32 cellular contexts compared by ENCODE assay signal in the genomic region with DNA sequence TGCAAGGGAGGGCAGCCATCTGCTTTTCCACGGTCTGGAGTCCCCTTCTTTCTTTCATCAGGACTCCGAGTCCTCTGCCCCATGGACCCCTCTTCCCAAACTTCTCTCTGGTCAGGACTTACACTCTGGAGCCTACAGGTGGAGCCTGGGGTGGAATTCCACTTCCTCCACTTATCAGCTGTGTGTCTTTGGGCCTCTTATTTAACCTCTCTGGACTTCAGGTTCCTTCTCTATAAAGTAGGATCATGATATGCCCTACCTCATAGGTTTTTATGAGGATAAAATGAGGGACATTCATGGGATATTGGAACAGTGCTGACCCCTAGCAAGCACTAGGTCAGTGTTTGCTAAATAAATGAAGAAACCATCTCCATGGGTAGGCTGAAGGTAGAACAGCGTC. TPM values are rescaled to one million over a fixed set of nuclear protein-coding genes. Genes with fewer than 3 reads are reported as not detected.
"Had no signal": no experiment of that assay in that cellular context is flagged by ENCODE, and none has a peak within 500 bp of the region (broad histone marks: within the 10 kb centered on the region; RNA-seq: fewer than 3 reads in every experiment).

No MANE protein-coding gene starts in this region.

- H3K4me1 Mint-ChIP-seq: activated CD4-positive, alpha-beta memory T cell treated with anti-CD3 and anti-CD28 coated beads, Interleukin-2, amount 10 ng/mL, durations not matched to agents 7 days and 5 days; activated CD4-positive, alpha-beta T cell treated with anti-CD3 and anti-CD28 coated beads, Interleukin-2, amount 10 ng/mL, durations not matched to agents 7 days and 5 days; activated naive CD4-positive, alpha-beta T cell treated with anti-CD3 and anti-CD28 coated beads, Interleukin-2, amount 10 ng/mL, durations not matched to agents 7 days and 5 days; activated naive CD8-positive, alpha-beta T cell treated with anti-CD3 and anti-CD28 coated beads, Interleukin-2, amount 10 ng/mL, durations not matched to agents 7 days and 5 days; natural killer cell had no signal

- H3K9ac ChIP-seq: parathyroid adenoma had no signal

- FAIRE-seq: keratinocyte had no signal

- H3K27ac Mint-ChIP-seq: activated CD4-positive, alpha-beta memory T cell treated with anti-CD3 and anti-CD28 coated beads, Interleukin-2, amount 10 ng/mL, durations not matched to agents 7 days and 5 days; activated CD4-positive, alpha-beta T cell treated with anti-CD3 and anti-CD28 coated beads, Interleukin-2, amount 10 ng/mL, durations not matched to agents 7 days and 5 days; activated naive CD4-positive, alpha-beta T cell treated with anti-CD3 and anti-CD28 coated beads, Interleukin-2, amount 10 ng/mL, durations not matched to agents 7 days and 5 days; activated naive CD8-positive, alpha-beta T cell treated with anti-CD3 and anti-CD28 coated beads, Interleukin-2, amount 10 ng/mL, durations not matched to agents 7 days and 5 days; activated T-cell treated with anti-CD3 and anti-CD28 coated beads, Interleukin-2, amount 50 U/mL, for 24 hours; natural killer cell had no signal

- H3K36me3 Mint-ChIP-seq: activated naive CD4-positive, alpha-beta T cell treated with anti-CD3 and anti-CD28 coated beads, Interleukin-2, amount 10 ng/mL, durations not matched to agents 7 days and 5 days; activated naive CD8-positive, alpha-beta T cell treated with anti-CD3 and anti-CD28 coated beads, Interleukin-2, amount 10 ng/mL, durations not matched to agents 7 days and 5 days; brain; natural killer cell had no signal

- H3K9me3 ChIP-seq: ascending aorta, lower lobe of right lung, right atrium auricular region, thoracic aorta, uterus had no signal

- H3K4me3 ChIP-seq: ascending aorta, cardiac muscle cell, lower lobe of right lung, right atrium auricular region, thoracic aorta, uterus had no signal

- H3K9me3 Mint-ChIP-seq: activated CD4-positive, alpha-beta memory T cell treated with anti-CD3 and anti-CD28 coated beads, Interleukin-2, amount 10 ng/mL, durations not matched to agents 7 days and 5 days; activated CD4-positive, alpha-beta T cell treated with anti-CD3 and anti-CD28 coated beads, Interleukin-2, amount 10 ng/mL, durations not matched to agents 7 days and 5 days; activated naive CD4-positive, alpha-beta T cell treated with anti-CD3 and anti-CD28 coated beads, Interleukin-2, amount 10 ng/mL, durations not matched to agents 7 days and 5 days; activated naive CD8-positive, alpha-beta T cell treated with anti-CD3 and anti-CD28 coated beads, Interleukin-2, amount 10 ng/mL, durations not matched to agents 7 days and 5 days; activated T-cell treated with anti-CD3 and anti-CD28 coated beads, Interleukin-2, amount 50 U/mL, for 24 hours; brain; natural killer cell had no signal

- ATAC-seq: esophagus mucosa, left lobe of liver, lower lobe of right lung, natural killer cell had no signal

- H3K79me2 ChIP-seq: parathyroid adenoma had no signal

- H3K27ac ChIP-seq: ascending aorta, cardiac muscle cell, lower lobe of right lung, parathyroid adenoma, right atrium auricular region, thoracic aorta, uterus had no signal

- DNase-seq: activated CD4-positive, alpha-beta memory T cell treated with anti-CD3 and anti-CD28 coated beads, Interleukin-2, amount 10 ng/mL, durations not matched to agents 7 days and 5 days; activated CD4-positive, alpha-beta T cell treated with anti-CD3 and anti-CD28 coated beads for 1 hour; activated CD4-positive, alpha-beta T cell treated with anti-CD3 and anti-CD28 coated beads, Interleukin-2, amount 10 ng/mL, durations not matched to agents 7 days and 5 days; activated CD8-positive, alpha-beta memory T cell treated with anti-CD3 and anti-CD28 coated beads, Interleukin-2, amount 50 U/mL, for 48 hours; activated gamma-delta T cell; activated naive CD4-positive, alpha-beta T cell treated with anti-CD3 and anti-CD28 coated beads, Interleukin-2, amount 10 ng/mL, durations not matched to agents 7 days and 5 days; activated naive CD8-positive, alpha-beta T cell treated with anti-CD3 and anti-CD28 coated beads, Interleukin-2, amount 10 ng/mL, durations not matched to agents 7 days and 5 days; activated T-cell treated with anti-CD3 and anti-CD28 coated beads, Interleukin-2, amount 50 U/mL, for 24 hours; cortex of kidney; foreskin fibroblast; head of caudate nucleus; hippocampal formation; mesenchymal stem cell; natural killer cell; nucleus accumbens; stimulated activated CD4-positive, alpha-beta T cell treated with anti-CD3 and anti-CD28 coated beads, Interleukin-2, amount 100 ng/mL, for 48 hours; stimulated activated naive CD4-positive, alpha-beta T cell treated with Interleukin-2 at 50 U/mL for 16 hours; T-helper 2 cell; trophoblast cell; uterus had no signal

- H3K27me3 ChIP-seq: ascending aorta, cardiac muscle cell, right atrium auricular region, uterus had no signal

- H3K4me3 Mint-ChIP-seq: activated CD4-positive, alpha-beta memory T cell treated with anti-CD3 and anti-CD28 coated beads, Interleukin-2, amount 10 ng/mL, durations not matched to agents 7 days and 5 days; activated CD4-positive, alpha-beta T cell treated with anti-CD3 and anti-CD28 coated beads, Interleukin-2, amount 10 ng/mL, durations not matched to agents 7 days and 5 days; activated naive CD4-positive, alpha-beta T cell treated with anti-CD3 and anti-CD28 coated beads, Interleukin-2, amount 10 ng/mL, durations not matched to agents 7 days and 5 days; activated naive CD8-positive, alpha-beta T cell treated with anti-CD3 and anti-CD28 coated beads, Interleukin-2, amount 10 ng/mL, durations not matched to agents 7 days and 5 days; activated T-cell treated with anti-CD3 and anti-CD28 coated beads, Interleukin-2, amount 50 U/mL, for 24 hours; natural killer cell had no signal

- H2AFZ ChIP-seq: parathyroid adenoma had no signal

- H3K36me3 ChIP-seq: ascending aorta, cardiac muscle cell, lower lobe of right lung, right atrium auricular region, thoracic aorta, uterus had no signal

- H3K27me3 Mint-ChIP-seq: activated CD4-positive, alpha-beta memory T cell treated with anti-CD3 and anti-CD28 coated beads, Interleukin-2, amount 10 ng/mL, durations not matched to agents 7 days and 5 days; activated CD4-positive, alpha-beta T cell treated with anti-CD3 and anti-CD28 coated beads, Interleukin-2, amount 10 ng/mL, durations not matched to agents 7 days and 5 days; activated T-cell treated with anti-CD3 and anti-CD28 coated beads, Interleukin-2, amount 50 U/mL, for 24 hours; brain had no signal

- H3K4me1 ChIP-seq: parathyroid adenoma, uterus had no signal

RNA-seq across cellular contexts. Expression of a gene that starts 1.7 kb away (rescaled TPM):
- total RNA-seq: activated CD4-positive, alpha-beta memory T cell treated with anti-CD3 and anti-CD28 coated beads, Interleukin-2, amount 10 ng/mL, durations not matched to agents 7 days and 5 days; activated CD4-positive, alpha-beta T cell treated with anti-CD3 and anti-CD28 coated beads, Interleukin-2, amount 10 ng/mL, durations not matched to agents 7 days and 5 days; activated naive CD8-positive, alpha-beta T cell treated with anti-CD3 and anti-CD28 coated beads, Interleukin-2, amount 10 ng/mL, durations not matched to agents 7 days and 5 days; ascending aorta; cerebellum; esophagus mucosa; lower lobe of right lung; natural killer cell; pulmonary artery endothelial cell; right atrium auricular region; thoracic aorta; uterus had no signal
- polyA plus RNA-seq: keratinocyte had no signal
